1 cellular context compared by ENCODE assay signal in genomic region chr2:63827749-63828148, GRCh38.
TF ChIP-seq lines count a peak whose summit lies in the region.

No MANE protein-coding gene starts in this region.

TF ChIP-seq in HepG2, 621 proteins besides CTCF, POLR2A, EP300 and RAD21 (continued from another document and continues in another):
- TF ChIP-seq REST (IDR thresholded peaks at IDR 0.05; ENCODE audit: borderline replicate concordance in 1 of 2, low read depth in 1 of 2, low read length in 2 of 2) (0 out of 4 replicates have a peak, but pooled peaks of 1 of the 2 experiments have one; percentile 32), ZBTB1 (CRISPR knock-in tag; IDR thresholded peaks at IDR 0.05; ENCODE audit: borderline replicate concordance) (no peak), ZNF275 (CRISPR knock-in tag; IDR thresholded peaks at IDR 0.05; ENCODE audit: borderline replicate concordance) (no peak; the same call in 1 of the 2 replicates), SIN3B (IDR thresholded peaks at IDR 0.05; ENCODE audit: low read length) (no peak), RFX5 (IDR thresholded peaks at IDR 0.05; ENCODE audit: low read depth, low read length) (no peak), DMTF1 (CRISPR knock-in tag; IDR thresholded peaks at IDR 0.05) (no peak), ZC3H13 (CRISPR knock-in tag; IDR thresholded peaks at IDR 0.05) (no peak), ZNF44 (CRISPR knock-in tag; IDR thresholded peaks at IDR 0.05) (no peak), ZNF891 (CRISPR knock-in tag; IDR thresholded peaks at IDR 0.05) (no peak), ZFY (CRISPR knock-in tag; IDR thresholded peaks at IDR 0.05) (no peak), ZNF772 (CRISPR knock-in tag; IDR thresholded peaks at IDR 0.05) (no peak), ZNF609 (CRISPR knock-in tag; IDR thresholded peaks at IDR 0.05; ENCODE audit: borderline replicate concordance) (peak; percentile 38; the same call in 1 of the 2 replicates), ZNF350 (CRISPR knock-in tag; IDR thresholded peaks at IDR 0.05; ENCODE audit: borderline replicate concordance, low read depth) (no peak), POGK (CRISPR knock-in tag; conservative IDR thresholded peaks at IDR 0.05) (no peak), SP4 (CRISPR knock-in tag; IDR thresholded peaks at IDR 0.05) (no peak), ZNF138 (CRISPR knock-in tag; IDR thresholded peaks at IDR 0.05; ENCODE audit: low read depth) (no peak), NBN (conservative IDR thresholded peaks at IDR 0.05) (no peak), ZNF572 (CRISPR knock-in tag; IDR thresholded peaks at IDR 0.05) (no peak), PAXIP1 (CRISPR knock-in tag; conservative IDR thresholded peaks at IDR 0.05) (peak; percentile 72), PRMT3 (CRISPR knock-in tag; IDR thresholded peaks at IDR 0.05; ENCODE audit: borderline replicate concordance, low read depth) (no peak), ZFP36 (IDR thresholded peaks at IDR 0.05; ENCODE audit: borderline replicate concordance, low read depth, low read length, partially characterized antibody) (no peak), ZNF770 (CRISPR knock-in tag; IDR thresholded peaks at IDR 0.05) (no peak), ZNF850 (CRISPR knock-in tag; conservative IDR thresholded peaks at IDR 0.05) (no peak), ZNF263 (CRISPR knock-in tag; IDR thresholded peaks at IDR 0.05) (no peak), ETV5 (CRISPR knock-in tag; IDR thresholded peaks at IDR 0.05; ENCODE audit: borderline replicate concordance) (no peak), ONECUT2 (CRISPR knock-in tag; IDR thresholded peaks at IDR 0.05) (no peak), TAF1 (CRISPR knock-in tag; IDR thresholded peaks at IDR 0.05) (no peak), ZFP37 (CRISPR knock-in tag; IDR thresholded peaks at IDR 0.05; ENCODE audit: borderline replicate concordance) (no peak), ZNF296 (CRISPR knock-in tag; conservative IDR thresholded peaks at IDR 0.05) (no peak), SMARCE1 (IDR thresholded peaks at IDR 0.05; ENCODE audit: borderline replicate concordance) (no peak), ZNF589 (CRISPR knock-in tag; conservative IDR thresholded peaks at IDR 0.05) (no peak), HOXA5 (CRISPR knock-in tag; IDR thresholded peaks at IDR 0.05) (no peak), ZNF816 (CRISPR knock-in tag; IDR thresholded peaks at IDR 0.05; ENCODE audit: borderline replicate concordance) (no peak), FLYWCH1 (CRISPR knock-in tag; IDR thresholded peaks at IDR 0.05) (no peak), ZNF709 (CRISPR knock-in tag; IDR thresholded peaks at IDR 0.05) (no peak), ZNF446 (CRISPR knock-in tag; IDR thresholded peaks at IDR 0.05) (no peak), MXD3 (CRISPR knock-in tag; IDR thresholded peaks at IDR 0.05) (no peak), ZNF430 (CRISPR knock-in tag; IDR thresholded peaks at IDR 0.05) (0 out of 2 replicates have a peak, but pooled peaks have one; percentile 60), ZBTB34 (CRISPR knock-in tag; IDR thresholded peaks at IDR 0.05) (no peak)
